In the genomic region with DNA sequence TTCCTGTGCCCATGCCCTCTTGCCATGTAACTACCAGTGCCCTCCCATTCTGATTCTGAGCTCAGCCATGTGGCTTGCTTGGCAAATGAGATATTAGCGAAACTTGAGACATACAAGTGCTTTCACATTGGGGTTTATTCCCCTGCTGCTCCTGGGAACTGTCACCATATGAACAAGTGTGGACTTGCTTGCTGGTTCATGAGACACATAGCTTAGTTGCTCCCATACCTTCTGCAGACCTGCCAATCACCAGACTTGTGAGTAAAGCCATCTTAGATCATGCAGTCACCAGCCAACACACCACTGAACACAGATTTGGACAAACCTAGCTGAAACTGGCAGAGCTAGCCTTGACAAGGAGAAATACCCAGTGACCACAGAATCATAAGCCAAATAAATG, we compare ENCODE assay signal across 11 cellular contexts.
"Had no signal": no experiment of that assay in that cellular context is flagged by ENCODE, and none has a peak within 500 bp of the region (broad histone marks: within the 10 kb centered on the region; RNA-seq: fewer than 3 reads in every experiment).

No MANE protein-coding gene starts in this region.

- H3K27ac ChIP-seq: heart left ventricle, neutrophil, stomach had no signal

- H3K4me1 ChIP-seq: heart left ventricle, stomach had no signal

- ATAC-seq: activated T-cell treated with anti-CD3 and anti-CD28 coated beads, Interleukin-2, amount 50 U/mL, for 72 hours; heart left ventricle; naive thymus-derived CD4-positive, alpha-beta T cell had no signal

- DNase-seq: activated CD4-positive, alpha-beta memory T cell treated with anti-CD3 and anti-CD28 coated beads for 36 hours; activated CD4-positive, CD25-positive, alpha-beta regulatory T cell treated with anti-CD3 and anti-CD28 coated beads, Interleukin-2, amount 50 U/mL, for 72 hours; activated T-cell treated with anti-CD3 and anti-CD28 coated beads, Interleukin-2, amount 50 U/mL, for 72 hours; aorta; foreskin melanocyte; heart left ventricle; naive thymus-derived CD4-positive, alpha-beta T cell; stimulated activated CD4-positive, alpha-beta T cell treated with anti-CD3 and anti-CD28 coated beads, Interleukin-15, amount 100 ng/mL, for 24 hours; stimulated activated CD4-positive, alpha-beta T cell treated with anti-CD3 and anti-CD28 coated beads, Interleukin-4, amount 100 ng/mL, for 24 hours; stomach had no signal

- H3K9me3 ChIP-seq: neutrophil, stomach had no signal

- H3K27me3 ChIP-seq: heart left ventricle, neutrophil, stomach had no signal

- H3K4me3 ChIP-seq: heart left ventricle, stomach had no signal

- H3K36me3 ChIP-seq: heart left ventricle, neutrophil, stomach had no signal
